1 cellular context compared by ENCODE assay signal in the genomic region with DNA sequence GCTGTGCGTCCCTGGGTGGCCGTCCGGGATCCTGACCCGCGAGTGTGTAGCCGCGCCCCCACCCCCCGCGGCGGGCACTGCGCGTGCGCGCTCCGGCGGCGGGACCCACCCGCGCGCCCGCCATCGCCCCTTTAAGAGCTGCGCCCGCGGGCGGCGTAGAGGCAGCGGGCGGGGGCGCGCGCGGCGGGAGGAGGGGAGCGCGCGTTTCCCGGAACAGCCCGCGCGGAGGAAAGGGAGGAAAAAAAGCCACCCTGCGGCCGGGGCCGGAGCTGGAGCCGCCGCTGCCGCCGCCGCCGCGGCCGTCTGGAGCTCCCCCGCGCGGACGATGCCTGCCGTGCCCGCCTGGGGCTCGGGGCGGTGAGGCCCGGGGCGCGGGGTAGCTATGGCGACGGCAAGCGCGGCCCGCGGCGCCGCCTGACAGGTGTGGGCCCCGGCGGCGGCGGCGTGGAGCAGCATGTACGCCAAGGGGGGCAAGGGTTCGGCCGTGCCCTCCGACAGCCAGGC.
TF ChIP-seq lines count a peak whose summit lies in the region.

A gene (plus strand): TSS at position 204 of the 504 bp plus-strand sequence. CDS start 251 bp downstream, at position 455.

TF ChIP-seq in K562, 482 proteins besides CTCF, POLR2A, EP300 and RAD21 (continued from another document and continues in another):
- TF ChIP-seq, protein P1, sequence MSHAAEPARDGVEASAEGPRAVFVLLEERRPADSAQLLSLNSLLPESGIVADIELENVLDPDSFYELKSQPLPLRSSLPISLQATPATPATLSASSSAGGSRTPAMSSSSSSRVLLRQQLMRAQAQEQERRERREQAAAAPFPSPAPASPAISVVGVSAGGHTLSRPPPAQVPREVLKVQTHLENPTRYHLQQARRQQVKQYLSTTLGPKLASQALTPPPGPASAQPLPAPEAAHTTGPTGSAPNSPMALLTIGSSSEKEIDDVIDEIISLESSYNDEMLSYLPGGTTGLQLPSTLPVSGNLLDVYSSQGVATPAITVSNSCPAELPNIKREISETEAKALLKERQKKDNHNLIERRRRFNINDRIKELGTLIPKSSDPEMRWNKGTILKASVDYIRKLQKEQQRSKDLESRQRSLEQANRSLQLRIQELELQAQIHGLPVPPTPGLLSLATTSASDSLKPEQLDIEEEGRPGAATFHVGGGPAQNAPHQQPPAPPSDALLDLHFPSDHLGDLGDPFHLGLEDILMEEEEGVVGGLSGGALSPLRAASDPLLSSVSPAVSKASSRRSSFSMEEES (CRISPR knock-in tag; IDR thresholded peaks at IDR 0.05): no peak
- TF ChIP-seq, protein P2, sequence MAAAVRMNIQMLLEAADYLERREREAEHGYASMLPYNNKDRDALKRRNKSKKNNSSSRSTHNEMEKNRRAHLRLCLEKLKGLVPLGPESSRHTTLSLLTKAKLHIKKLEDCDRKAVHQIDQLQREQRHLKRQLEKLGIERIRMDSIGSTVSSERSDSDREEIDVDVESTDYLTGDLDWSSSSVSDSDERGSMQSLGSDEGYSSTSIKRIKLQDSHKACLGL (CRISPR knock-in tag; IDR thresholded peaks at IDR 0.05; ENCODE audit: borderline replicate concordance, poor library complexity, severe bottlenecking): peak; percentile 7
- TF ChIP-seq SRSF9 (IDR thresholded peaks at IDR 0.05; ENCODE audit: borderline replicate concordance, low read depth, low read length) (no peak), ZNF584 (CRISPR knock-in tag; IDR thresholded peaks at IDR 0.05; ENCODE audit: low read depth) (peak; percentile 59; the same call in 1 of the 2 replicates), ZNF324 (CRISPR knock-in tag; IDR thresholded peaks at IDR 0.05) (no peak), SMAD4 (CRISPR knock-in tag; conservative IDR thresholded peaks at IDR 0.05) (peak; percentile 94), FUS (optimal IDR thresholded peaks at IDR 0.05; ENCODE audit: low read depth, low read length) (no peak), POU5F1 (IDR thresholded peaks at IDR 0.05; ENCODE audit: borderline replicate concordance, low read depth, low read length, partially characterized antibody) (no peak), ETV6 (IDR thresholded peaks at IDR 0.05; ENCODE audit: borderline replicate concordance in 1 of 2, low read depth in 2 of 2, low read length in 1 of 2) (peak in 1 of 2 experiments; percentile 67; a peak in 2 of 4 replicates), ETV6 (CRISPR knock-in tag; IDR thresholded peaks at IDR 0.05; ENCODE audit: borderline replicate concordance) (peak; percentile 81; the same call in 1 of the 2 replicates), ARID1B (IDR thresholded peaks at IDR 0.05) (no peak), SAFB (IDR thresholded peaks at IDR 0.05; ENCODE audit: borderline replicate concordance, low read depth, low read length) (no peak), SMAD2 (IDR thresholded peaks at IDR 0.05; ENCODE audit: low read depth, low read length) (no peak), ERF (CRISPR knock-in tag; IDR thresholded peaks at IDR 0.05) (peak; percentile 46; the same call in 1 of the 2 replicates), BRD4 (IDR thresholded peaks at IDR 0.05) (no peak), STAT5A (IDR thresholded peaks at IDR 0.05; ENCODE audit: borderline replicate concordance, low read length) (no peak), NFYB (IDR thresholded peaks at IDR 0.05; ENCODE audit: extremely low read depth, insufficient read length) (no peak), ZBTB8A (IDR thresholded peaks at IDR 0.05; ENCODE audit: partially characterized antibody) (no peak), CBFA2T2 (conservative IDR thresholded peaks at IDR 0.05) (no peak), CC2D1A (IDR thresholded peaks at IDR 0.05) (no peak), SLC30A9 (CRISPR knock-in tag; IDR thresholded peaks at IDR 0.05) (no peak), ZNF143 (CRISPR knock-in tag; IDR thresholded peaks at IDR 0.05) (no peak), NBN (IDR thresholded peaks at IDR 0.05; ENCODE audit: low read depth) (no peak), EWSR1 (IDR thresholded peaks at IDR 0.05; ENCODE audit: borderline replicate concordance, low read depth, partially characterized antibody) (no peak), DNMT1 (IDR thresholded peaks at IDR 0.05) (no peak), MEF2D (tag; conservative IDR thresholded peaks at IDR 0.05; ENCODE audit: low read depth) (no peak), POLR2AphosphoS2 (IDR thresholded peaks at IDR 0.05; ENCODE audit: low read length) (no peak), GTF2A2 (tag; IDR thresholded peaks at IDR 0.05) (no peak), EP400 (IDR thresholded peaks at IDR 0.05) (no peak)
- TF ChIP-seq, protein P3, sequence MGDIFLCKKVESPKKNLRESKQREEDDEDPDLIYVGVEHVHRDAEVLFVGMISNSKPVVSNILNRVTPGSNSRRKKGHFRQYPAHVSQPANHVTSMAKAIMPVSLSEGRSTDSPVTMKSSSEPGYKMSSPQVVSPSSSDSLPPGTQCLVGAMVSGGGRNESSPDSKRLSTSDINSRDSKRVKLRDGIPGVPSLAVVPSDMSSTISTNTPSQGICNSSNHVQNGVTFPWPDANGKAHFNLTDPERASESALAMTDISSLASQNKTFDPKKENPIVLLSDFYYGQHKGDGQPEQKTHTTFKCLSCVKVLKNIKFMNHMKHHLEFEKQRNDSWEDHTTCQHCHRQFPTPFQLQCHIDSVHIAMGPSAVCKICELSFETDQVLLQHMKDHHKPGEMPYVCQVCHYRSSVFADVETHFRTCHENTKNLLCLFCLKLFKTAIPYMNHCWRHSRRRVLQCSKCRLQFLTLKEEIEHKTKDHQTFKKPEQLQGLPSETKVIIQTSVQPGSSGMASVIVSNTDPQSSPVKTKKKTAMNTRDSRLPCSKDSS (IDR thresholded peaks at IDR 0.05; ENCODE audit: low read depth, partially characterized antibody): no peak
- TF ChIP-seq, protein P4, sequence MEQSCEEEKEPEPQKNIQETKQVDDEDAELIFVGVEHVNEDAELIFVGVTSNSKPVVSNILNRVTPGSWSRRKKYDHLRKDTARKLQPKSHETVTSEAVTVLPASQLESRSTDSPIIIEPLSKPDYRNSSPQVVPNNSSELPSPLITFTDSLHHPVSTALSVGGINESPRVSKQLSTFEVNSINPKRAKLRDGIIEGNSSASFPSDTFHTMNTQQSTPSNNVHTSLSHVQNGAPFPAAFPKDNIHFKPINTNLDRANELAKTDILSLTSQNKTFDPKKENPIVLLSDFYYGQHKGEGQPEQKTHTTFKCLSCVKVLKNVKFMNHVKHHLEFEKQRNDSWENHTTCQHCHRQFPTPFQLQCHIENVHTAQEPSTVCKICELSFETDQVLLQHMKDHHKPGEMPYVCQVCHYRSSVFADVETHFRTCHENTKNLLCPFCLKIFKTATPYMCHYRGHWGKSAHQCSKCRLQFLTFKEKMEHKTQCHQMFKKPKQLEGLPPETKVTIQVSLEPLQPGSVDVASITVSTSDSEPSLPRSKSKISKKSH (CRISPR knock-in tag; IDR thresholded peaks at IDR 0.05): no peak
- TF ChIP-seq, protein P5, sequence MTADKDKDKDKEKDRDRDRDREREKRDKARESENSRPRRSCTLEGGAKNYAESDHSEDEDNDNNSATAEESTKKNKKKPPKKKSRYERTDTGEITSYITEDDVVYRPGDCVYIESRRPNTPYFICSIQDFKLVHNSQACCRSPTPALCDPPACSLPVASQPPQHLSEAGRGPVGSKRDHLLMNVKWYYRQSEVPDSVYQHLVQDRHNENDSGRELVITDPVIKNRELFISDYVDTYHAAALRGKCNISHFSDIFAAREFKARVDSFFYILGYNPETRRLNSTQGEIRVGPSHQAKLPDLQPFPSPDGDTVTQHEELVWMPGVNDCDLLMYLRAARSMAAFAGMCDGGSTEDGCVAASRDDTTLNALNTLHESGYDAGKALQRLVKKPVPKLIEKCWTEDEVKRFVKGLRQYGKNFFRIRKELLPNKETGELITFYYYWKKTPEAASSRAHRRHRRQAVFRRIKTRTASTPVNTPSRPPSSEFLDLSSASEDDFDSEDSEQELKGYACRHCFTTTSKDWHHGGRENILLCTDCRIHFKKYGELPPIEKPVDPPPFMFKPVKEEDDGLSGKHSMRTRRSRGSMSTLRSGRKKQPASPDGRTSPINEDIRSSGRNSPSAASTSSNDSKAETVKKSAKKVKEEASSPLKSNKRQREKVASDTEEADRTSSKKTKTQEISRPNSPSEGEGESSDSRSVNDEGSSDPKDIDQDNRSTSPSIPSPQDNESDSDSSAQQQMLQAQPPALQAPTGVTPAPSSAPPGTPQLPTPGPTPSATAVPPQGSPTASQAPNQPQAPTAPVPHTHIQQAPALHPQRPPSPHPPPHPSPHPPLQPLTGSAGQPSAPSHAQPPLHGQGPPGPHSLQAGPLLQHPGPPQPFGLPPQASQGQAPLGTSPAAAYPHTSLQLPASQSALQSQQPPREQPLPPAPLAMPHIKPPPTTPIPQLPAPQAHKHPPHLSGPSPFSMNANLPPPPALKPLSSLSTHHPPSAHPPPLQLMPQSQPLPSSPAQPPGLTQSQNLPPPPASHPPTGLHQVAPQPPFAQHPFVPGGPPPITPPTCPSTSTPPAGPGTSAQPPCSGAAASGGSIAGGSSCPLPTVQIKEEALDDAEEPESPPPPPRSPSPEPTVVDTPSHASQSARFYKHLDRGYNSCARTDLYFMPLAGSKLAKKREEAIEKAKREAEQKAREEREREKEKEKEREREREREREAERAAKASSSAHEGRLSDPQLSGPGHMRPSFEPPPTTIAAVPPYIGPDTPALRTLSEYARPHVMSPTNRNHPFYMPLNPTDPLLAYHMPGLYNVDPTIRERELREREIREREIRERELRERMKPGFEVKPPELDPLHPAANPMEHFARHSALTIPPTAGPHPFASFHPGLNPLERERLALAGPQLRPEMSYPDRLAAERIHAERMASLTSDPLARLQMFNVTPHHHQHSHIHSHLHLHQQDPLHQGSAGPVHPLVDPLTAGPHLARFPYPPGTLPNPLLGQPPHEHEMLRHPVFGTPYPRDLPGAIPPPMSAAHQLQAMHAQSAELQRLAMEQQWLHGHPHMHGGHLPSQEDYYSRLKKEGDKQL (CRISPR knock-in tag; IDR thresholded peaks at IDR 0.05; ENCODE audit: borderline replicate concordance): no peak
- TF ChIP-seq, protein P6, sequence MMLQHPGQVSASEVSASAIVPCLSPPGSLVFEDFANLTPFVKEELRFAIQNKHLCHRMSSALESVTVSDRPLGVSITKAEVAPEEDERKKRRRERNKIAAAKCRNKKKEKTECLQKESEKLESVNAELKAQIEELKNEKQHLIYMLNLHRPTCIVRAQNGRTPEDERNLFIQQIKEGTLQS (IDR thresholded peaks at IDR 0.05): no peak
- TF ChIP-seq, protein P6 (CRISPR knock-in tag; conservative IDR thresholded peaks at IDR 0.05): no peak
- TF ChIP-seq, protein P7, sequence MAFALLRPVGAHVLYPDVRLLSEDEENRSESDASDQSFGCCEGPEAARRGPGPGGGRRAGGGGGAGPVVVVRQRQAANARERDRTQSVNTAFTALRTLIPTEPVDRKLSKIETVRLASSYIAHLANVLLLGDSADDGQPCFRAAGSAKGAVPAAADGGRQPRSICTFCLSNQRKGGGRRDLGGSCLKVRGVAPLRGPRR (CRISPR knock-in tag; IDR thresholded peaks at IDR 0.05): no peak
- TF ChIP-seq, protein P8, sequence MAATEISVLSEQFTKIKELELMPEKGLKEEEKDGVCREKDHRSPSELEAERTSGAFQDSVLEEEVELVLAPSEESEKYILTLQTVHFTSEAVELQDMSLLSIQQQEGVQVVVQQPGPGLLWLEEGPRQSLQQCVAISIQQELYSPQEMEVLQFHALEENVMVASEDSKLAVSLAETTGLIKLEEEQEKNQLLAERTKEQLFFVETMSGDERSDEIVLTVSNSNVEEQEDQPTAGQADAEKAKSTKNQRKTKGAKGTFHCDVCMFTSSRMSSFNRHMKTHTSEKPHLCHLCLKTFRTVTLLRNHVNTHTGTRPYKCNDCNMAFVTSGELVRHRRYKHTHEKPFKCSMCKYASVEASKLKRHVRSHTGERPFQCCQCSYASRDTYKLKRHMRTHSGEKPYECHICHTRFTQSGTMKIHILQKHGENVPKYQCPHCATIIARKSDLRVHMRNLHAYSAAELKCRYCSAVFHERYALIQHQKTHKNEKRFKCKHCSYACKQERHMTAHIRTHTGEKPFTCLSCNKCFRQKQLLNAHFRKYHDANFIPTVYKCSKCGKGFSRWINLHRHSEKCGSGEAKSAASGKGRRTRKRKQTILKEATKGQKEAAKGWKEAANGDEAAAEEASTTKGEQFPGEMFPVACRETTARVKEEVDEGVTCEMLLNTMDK (IDR thresholded peaks at IDR 0.05; ENCODE audit: borderline replicate concordance, insufficient read depth, low read depth, low read length, poor library complexity, severe bottlenecking): peak; percentile 96
- TF ChIP-seq, protein P9, sequence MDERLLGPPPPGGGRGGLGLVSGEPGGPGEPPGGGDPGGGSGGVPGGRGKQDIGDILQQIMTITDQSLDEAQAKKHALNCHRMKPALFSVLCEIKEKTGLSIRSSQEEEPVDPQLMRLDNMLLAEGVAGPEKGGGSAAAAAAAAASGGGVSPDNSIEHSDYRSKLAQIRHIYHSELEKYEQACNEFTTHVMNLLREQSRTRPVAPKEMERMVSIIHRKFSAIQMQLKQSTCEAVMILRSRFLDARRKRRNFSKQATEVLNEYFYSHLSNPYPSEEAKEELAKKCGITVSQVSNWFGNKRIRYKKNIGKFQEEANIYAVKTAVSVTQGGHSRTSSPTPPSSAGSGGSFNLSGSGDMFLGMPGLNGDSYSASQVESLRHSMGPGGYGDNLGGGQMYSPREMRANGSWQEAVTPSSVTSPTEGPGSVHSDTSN (CRISPR knock-in tag; IDR thresholded peaks at IDR 0.05; ENCODE audit: low read depth): no peak
- TF ChIP-seq, protein P9 (tag; conservative IDR thresholded peaks at IDR 0.05; ENCODE audit: low read depth): no peak
- TF ChIP-seq, protein P10, sequence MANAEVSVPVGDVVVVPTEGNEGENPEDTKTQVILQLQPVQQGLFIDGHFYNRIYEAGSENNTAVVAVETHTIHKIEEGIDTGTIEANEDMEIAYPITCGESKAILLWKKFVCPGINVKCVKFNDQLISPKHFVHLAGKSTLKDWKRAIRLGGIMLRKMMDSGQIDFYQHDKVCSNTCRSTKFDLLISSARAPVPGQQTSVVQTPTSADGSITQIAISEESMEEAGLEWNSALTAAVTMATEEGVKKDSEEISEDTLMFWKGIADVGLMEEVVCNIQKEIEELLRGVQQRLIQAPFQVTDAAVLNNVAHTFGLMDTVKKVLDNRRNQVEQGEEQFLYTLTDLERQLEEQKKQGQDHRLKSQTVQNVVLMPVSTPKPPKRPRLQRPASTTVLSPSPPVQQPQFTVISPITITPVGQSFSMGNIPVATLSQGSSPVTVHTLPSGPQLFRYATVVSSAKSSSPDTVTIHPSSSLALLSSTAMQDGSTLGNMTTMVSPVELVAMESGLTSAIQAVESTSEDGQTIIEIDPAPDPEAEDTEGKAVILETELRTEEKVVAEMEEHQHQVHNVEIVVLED (CRISPR knock-in tag; IDR thresholded peaks at IDR 0.05): peak; percentile 92
- TF ChIP-seq, protein P11, sequence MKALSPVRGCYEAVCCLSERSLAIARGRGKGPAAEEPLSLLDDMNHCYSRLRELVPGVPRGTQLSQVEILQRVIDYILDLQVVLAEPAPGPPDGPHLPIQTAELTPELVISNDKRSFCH (CRISPR knock-in tag; IDR thresholded peaks at IDR 0.05): no peak
- TF ChIP-seq, protein P11 (tag; IDR thresholded peaks at IDR 0.05): 0 out of 2 replicates have a peak, but pooled peaks have one; percentile 25
